In the genomic region with DNA sequence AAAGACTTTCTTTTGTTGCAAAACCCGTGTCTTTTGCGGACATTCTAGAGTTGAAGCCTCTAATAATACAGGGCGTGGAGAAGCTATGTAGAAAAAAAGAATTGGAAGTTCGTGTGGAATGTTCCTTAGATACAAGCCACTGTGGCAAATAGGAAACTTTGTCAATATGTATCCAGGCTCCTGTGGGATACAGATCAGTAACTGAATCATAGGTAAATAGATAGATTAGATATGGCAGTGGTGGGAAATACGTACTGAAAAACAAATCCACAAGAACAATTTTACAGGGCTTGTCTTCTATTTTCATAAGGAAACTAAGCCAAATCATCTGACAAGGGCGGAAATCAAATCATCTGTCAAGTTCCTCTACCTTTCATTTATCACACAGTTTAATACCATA, we compare ENCODE assay signal across 18 cellular contexts.
"Had no signal": no experiment of that assay in that cellular context is flagged by ENCODE, and none has a peak within 500 bp of the region (broad histone marks: within the 10 kb centered on the region; RNA-seq: fewer than 3 reads in every experiment).

No MANE protein-coding gene starts in this region.

- H3K9me3 ChIP-seq: MG63, SK-N-SH had no signal

- H3K27ac ChIP-seq: KMS-11, RWPE1 had no signal

- H3K36me3 ChIP-seq: MG63 had no signal

- H3K27me3 ChIP-seq: MG63 had no signal

- DNase-seq: IMR-90, MG63, NCI-H1092 treated with DMSO at 0.1 percent for 48 hours, NCI-H1436, NCI-H187, NCI-H2029, NCI-H2081 treated with DMSO at 0.1 percent for 48 hours, NCI-H2171, NCI-H226, NCI-H446, NCI-H510A, NCI-H524 treated with DMSO at 0.1 percent for 48 hours, NCI-H69, NCI-H774, SHP77, SK-N-SH had no signal

- H3K4me3 ChIP-seq: MG63 had no signal
